Comparison of ENCODE assay signal across 1 cellular context in genomic region chr19:4636151-4636717, GRCh38.
TF ChIP-seq lines count a peak whose summit lies in the region.

No MANE protein-coding gene starts in this region.

TF ChIP-seq in HepG2, 621 proteins besides CTCF, POLR2A, EP300 and RAD21 (continued from another document and continues in another):
- TF ChIP-seq TEF (CRISPR knock-in tag; IDR thresholded peaks at IDR 0.05) (no peak), ATF7-NPFF (CRISPR knock-in tag; IDR thresholded peaks at IDR 0.05; ENCODE audit: low read depth) (no peak), ZFP1 (CRISPR knock-in tag; IDR thresholded peaks at IDR 0.05) (no peak), SRF (IDR thresholded peaks at IDR 0.05; ENCODE audit: low read depth, low read length) (no peak), LRRFIP1 (CRISPR knock-in tag; conservative IDR thresholded peaks at IDR 0.05) (no peak), ZNF496 (CRISPR knock-in tag; IDR thresholded peaks at IDR 0.05; ENCODE audit: insufficient replicate concordance) (no peak), SNRNP70 (IDR thresholded peaks at IDR 0.05; ENCODE audit: low read depth, low read length) (no peak), ZBTB4 (CRISPR knock-in tag; IDR thresholded peaks at IDR 0.05; ENCODE audit: borderline replicate concordance) (no peak), ZNF34 (CRISPR knock-in tag; IDR thresholded peaks at IDR 0.05; ENCODE audit: borderline replicate concordance) (no peak), ZNF362 (CRISPR knock-in tag; IDR thresholded peaks at IDR 0.05; ENCODE audit: borderline replicate concordance) (no peak), ZNF740 (CRISPR knock-in tag; IDR thresholded peaks at IDR 0.05) (no peak), HOXA5 (CRISPR knock-in tag; IDR thresholded peaks at IDR 0.05) (peak; percentile 75), ZNF441 (CRISPR knock-in tag; IDR thresholded peaks at IDR 0.05; ENCODE audit: borderline replicate concordance) (no peak), ZNF143 (CRISPR knock-in tag; IDR thresholded peaks at IDR 0.05) (no peak), ARHGAP35 (CRISPR knock-in tag; IDR thresholded peaks at IDR 0.05; ENCODE audit: borderline replicate concordance) (no peak), THAP9 (CRISPR knock-in tag; IDR thresholded peaks at IDR 0.05; ENCODE audit: borderline replicate concordance) (no peak), PAF1 (CRISPR knock-in tag; IDR thresholded peaks at IDR 0.05) (no peak), YY1 (IDR thresholded peaks at IDR 0.05; ENCODE audit: insufficient read depth, insufficient replicate concordance, low read depth, low read length) (peak; percentile 19), ZNF275 (CRISPR knock-in tag; IDR thresholded peaks at IDR 0.05; ENCODE audit: borderline replicate concordance) (peak; percentile 49; the same call in 1 of the 2 replicates), THRA (CRISPR knock-in tag; IDR thresholded peaks at IDR 0.05; ENCODE audit: borderline replicate concordance) (0 out of 2 replicates have a peak, but pooled peaks have one; percentile 33), ZNF335 (CRISPR knock-in tag; IDR thresholded peaks at IDR 0.05) (no peak), ZNF609 (CRISPR knock-in tag; IDR thresholded peaks at IDR 0.05; ENCODE audit: borderline replicate concordance) (no peak), ZNF160 (CRISPR knock-in tag; IDR thresholded peaks at IDR 0.05) (0 out of 2 replicates have a peak, but pooled peaks have one; percentile 39), MYPOP (CRISPR knock-in tag; IDR thresholded peaks at IDR 0.05) (0 out of 2 replicates have a peak, but pooled peaks have one; percentile 49), POGK (CRISPR knock-in tag; conservative IDR thresholded peaks at IDR 0.05) (no peak), GLI4 (CRISPR knock-in tag; IDR thresholded peaks at IDR 0.05; ENCODE audit: borderline replicate concordance) (0 out of 2 replicates have a peak, but pooled peaks have one; percentile 5), ZFX (CRISPR knock-in tag; IDR thresholded peaks at IDR 0.05; ENCODE audit: low read depth) (peak; percentile 39; the same call in 1 of the 2 replicates), ZNF850 (CRISPR knock-in tag; conservative IDR thresholded peaks at IDR 0.05) (no peak), ZNF460 (CRISPR knock-in tag; IDR thresholded peaks at IDR 0.05; ENCODE audit: borderline replicate concordance) (no peak), THAP11 (CRISPR knock-in tag; IDR thresholded peaks at IDR 0.05) (no peak), ZEB1 (IDR thresholded peaks at IDR 0.05; ENCODE audit: insufficient replicate concordance, low read depth) (no peak), FOXA1 (IDR thresholded peaks at IDR 0.05) (no peak), FOXA1 (CRISPR knock-in tag; IDR thresholded peaks at IDR 0.05) (no peak), HOXA3 (CRISPR knock-in tag; IDR thresholded peaks at IDR 0.05) (peak; percentile 66)
